ENCODE assay signal across 1 cellular context in genomic region chr17:46013127-46013501, GRCh38.
TF ChIP-seq lines count a peak whose summit lies in the region.

No MANE protein-coding gene starts in this region.

TF ChIP-seq in HepG2, 621 proteins besides CTCF, POLR2A, EP300 and RAD21 (continues in another document):
- TF ChIP-seq ZNF142 (CRISPR knock-in tag; IDR thresholded peaks at IDR 0.05) (no peak), ZNF773 (CRISPR knock-in tag; IDR thresholded peaks at IDR 0.05; ENCODE audit: borderline replicate concordance) (no peak), RXRA (CRISPR knock-in tag; IDR thresholded peaks at IDR 0.05) (peak; percentile 93), RAD51 (IDR thresholded peaks at IDR 0.05; ENCODE audit: borderline replicate concordance) (no peak), ZNF160 (CRISPR knock-in tag; IDR thresholded peaks at IDR 0.05) (no peak), ZNF562 (CRISPR knock-in tag; IDR thresholded peaks at IDR 0.05; ENCODE audit: borderline replicate concordance) (no peak), MAX (IDR thresholded peaks at IDR 0.05) (peak; percentile 31; the same call in 1 of the 2 replicates), ZNF761 (CRISPR knock-in tag; conservative IDR thresholded peaks at IDR 0.05) (peak; percentile 52; the same call in 1 of the 2 replicates), PHF20 (CRISPR knock-in tag; IDR thresholded peaks at IDR 0.05) (0 out of 2 replicates have a peak, but pooled peaks have one; percentile 23), ZNF543 (CRISPR knock-in tag; IDR thresholded peaks at IDR 0.05) (0 out of 2 replicates have a peak, but pooled peaks have one; percentile 72), HOXA3 (CRISPR knock-in tag; IDR thresholded peaks at IDR 0.05) (peak; percentile 48), MEIS1 (CRISPR knock-in tag; IDR thresholded peaks at IDR 0.05; ENCODE audit: borderline replicate concordance) (peak; percentile 61; the same call in 1 of the 2 replicates), NR2F2 (IDR thresholded peaks at IDR 0.05; ENCODE audit: borderline replicate concordance, low read depth) (peak; percentile 75; the same call in 1 of the 2 replicates), NR2F1 (CRISPR knock-in tag; IDR thresholded peaks at IDR 0.05) (peak in 1 of 2 experiments; percentile 25; a peak in 2 of 4 replicates), TFAP4 (IDR thresholded peaks at IDR 0.05; ENCODE audit: borderline replicate concordance, low read depth) (peak; percentile 82; the same call in 1 of the 2 replicates), ZNF451 (CRISPR knock-in tag; IDR thresholded peaks at IDR 0.05) (peak; percentile 38; the same call in 1 of the 2 replicates), TARDBP (CRISPR knock-in tag; IDR thresholded peaks at IDR 0.05) (0 out of 2 replicates have a peak, but pooled peaks have one; percentile 6), ZSCAN25 (CRISPR knock-in tag; IDR thresholded peaks at IDR 0.05) (no peak), ZNF274 (CRISPR knock-in tag; IDR thresholded peaks at IDR 0.05) (0 out of 2 replicates have a peak, but pooled peaks have one; percentile 58), NFKB2 (CRISPR knock-in tag; IDR thresholded peaks at IDR 0.05; ENCODE audit: borderline replicate concordance) (0 out of 2 replicates have a peak, but pooled peaks have one; percentile 45), ZNF564 (CRISPR knock-in tag; IDR thresholded peaks at IDR 0.05) (0 out of 2 replicates have a peak, but pooled peaks have one; percentile 41), KDM1A (CRISPR knock-in tag; IDR thresholded peaks at IDR 0.05) (no peak), RNF219 (CRISPR knock-in tag; IDR thresholded peaks at IDR 0.05) (no peak), ZNF687 (CRISPR knock-in tag; IDR thresholded peaks at IDR 0.05) (peak; percentile 79), MED8 (CRISPR knock-in tag; IDR thresholded peaks at IDR 0.05; ENCODE audit: insufficient replicate concordance) (no peak), ZNF17 (CRISPR knock-in tag; IDR thresholded peaks at IDR 0.05) (no peak), ATF3 (CRISPR knock-in tag; IDR thresholded peaks at IDR 0.05) (no peak), ZNF770 (CRISPR knock-in tag; IDR thresholded peaks at IDR 0.05) (peak; percentile 71; the same call in 1 of the 2 replicates), MTA1 (CRISPR knock-in tag; IDR thresholded peaks at IDR 0.05; ENCODE audit: borderline replicate concordance) (peak; percentile 75; the same call in 1 of the 2 replicates), PITX1 (CRISPR knock-in tag; IDR thresholded peaks at IDR 0.05) (0 out of 2 replicates have a peak, but pooled peaks have one; percentile 24), GZF1 (CRISPR knock-in tag; IDR thresholded peaks at IDR 0.05) (peak; percentile 52; the same call in 1 of the 2 replicates), RXRB (CRISPR knock-in tag; IDR thresholded peaks at IDR 0.05; ENCODE audit: borderline replicate concordance) (0 out of 2 replicates have a peak, but pooled peaks have one; percentile 30), SMC3 (IDR thresholded peaks at IDR 0.05; ENCODE audit: low read length) (no peak), FOXO4 (CRISPR knock-in tag; conservative IDR thresholded peaks at IDR 0.05) (0 out of 2 replicates have a peak, but pooled peaks have one; percentile 11), FOXK1 (CRISPR knock-in tag; IDR thresholded peaks at IDR 0.05; ENCODE audit: borderline replicate concordance, low read depth) (no peak), MAFG (CRISPR knock-in tag; IDR thresholded peaks at IDR 0.05) (no peak), ZFYVE20 (CRISPR knock-in tag; IDR thresholded peaks at IDR 0.05; ENCODE audit: borderline replicate concordance, low read depth) (0 out of 2 replicates have a peak, but pooled peaks have one; percentile 5), ZNF816 (CRISPR knock-in tag; IDR thresholded peaks at IDR 0.05; ENCODE audit: borderline replicate concordance) (no peak), ZNF883 (CRISPR knock-in tag; IDR thresholded peaks at IDR 0.05; ENCODE audit: not compliant biosample characterization) (peak; percentile 55)
